In the genomic region with DNA sequence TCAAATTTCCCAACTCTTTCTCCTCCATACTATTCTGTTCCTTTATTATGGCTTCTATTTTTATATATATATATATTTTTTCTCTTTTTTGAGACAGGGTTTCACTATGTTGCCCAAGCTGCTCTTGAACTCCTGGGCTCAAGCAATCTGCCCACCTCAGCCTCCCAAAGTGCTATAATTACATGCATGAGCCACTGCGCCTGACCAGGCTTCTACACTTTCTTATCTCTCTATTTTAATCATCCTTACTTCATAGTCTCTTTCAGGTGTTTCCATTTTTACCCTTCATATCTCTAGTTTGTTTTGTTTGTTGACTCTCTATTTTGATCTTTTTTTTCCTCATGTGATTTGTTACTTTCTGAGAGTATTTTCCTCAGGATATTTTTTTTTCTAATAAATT, we compare ENCODE assay signal across 23 cellular contexts.
"Had no signal": no experiment of that assay in that cellular context is flagged by ENCODE, and none has a peak within 500 bp of the region (broad histone marks: within the 10 kb centered on the region; RNA-seq: fewer than 3 reads in every experiment).

No MANE protein-coding gene starts in this region.

- DNase-seq: hypothalamus; immature natural killer cell; kidney; left colon; left lung; mesendoderm; naive B cell; natural killer cell; ovary; retina; right cardiac atrium; stimulated activated CD4-positive, alpha-beta T cell treated with anti-CD3 and anti-CD28 coated beads, Interleukin-12 subunit alpha, Interleukin-12 subunit beta, amount 100 ng/mL, for 4 hours; stimulated activated CD4-positive, alpha-beta T cell treated with anti-CD3 and anti-CD28 coated beads, Interleukin-15, amount 100 ng/mL, for 24 hours; stimulated activated CD4-positive, alpha-beta T cell treated with anti-CD3 and anti-CD28 coated beads, Interleukin-2, amount 100 ng/mL, for 24 hours; stimulated activated CD4-positive, alpha-beta T cell treated with anti-CD3 and anti-CD28 coated beads, Interleukin-4, amount 100 ng/mL, for 1 hour; stimulated activated naive B cell treated with anti-CD40 and anti-IgM and Interleukin-4, amounts not matched to agents 10 μg/mL and 1 μg/mL and 100 μg/mL, for 72 hours; stimulated activated naive CD8-positive, alpha-beta T cell treated with anti-CD3 and anti-CD28 coated beads, Interleukin-15, Interleukin-2, amounts not matched to agents 100 U/mL and 50 U/mL, for 24 hours; stomach; testis; thyroid gland; transverse colon had no signal

- H3K4me1 Mint-ChIP-seq: immature natural killer cell; mesothelial cell of epicardium; naive B cell; natural killer cell; stimulated activated naive B cell treated with anti-CD40 and anti-IgM and Interleukin-4, amounts not matched to agents 10 μg/mL and 1 μg/mL and 100 μg/mL, for 72 hours had no signal

- H3K9me3 Mint-ChIP-seq: immature natural killer cell; mesothelial cell of epicardium; natural killer cell; stimulated activated naive B cell treated with anti-CD40 and anti-IgM and Interleukin-4, amounts not matched to agents 10 μg/mL and 1 μg/mL and 100 μg/mL, for 72 hours had no signal

- H3K27ac Mint-ChIP-seq: immature natural killer cell; mesothelial cell of epicardium; natural killer cell; stimulated activated naive B cell treated with anti-CD40 and anti-IgM and Interleukin-4, amounts not matched to agents 10 μg/mL and 1 μg/mL and 100 μg/mL, for 72 hours had no signal

- H3K4me3 Mint-ChIP-seq: immature natural killer cell; mesothelial cell of epicardium; naive B cell; natural killer cell; stimulated activated naive B cell treated with anti-CD40 and anti-IgM and Interleukin-4, amounts not matched to agents 10 μg/mL and 1 μg/mL and 100 μg/mL, for 72 hours had no signal

- H3K36me3 Mint-ChIP-seq: mesothelial cell of epicardium; naive B cell; natural killer cell; stimulated activated naive B cell treated with anti-CD40 and anti-IgM and Interleukin-4, amounts not matched to agents 10 μg/mL and 1 μg/mL and 100 μg/mL, for 72 hours had no signal

- ATAC-seq: left colon; left lung; natural killer cell; right cardiac atrium; sciatic nerve; stimulated activated naive B cell treated with anti-CD40 and anti-IgM and Interleukin-4, amounts not matched to agents 10 μg/mL and 1 μg/mL and 100 μg/mL, for 72 hours; stimulated activated naive CD8-positive, alpha-beta T cell treated with anti-CD3 and anti-CD28 coated beads, Interleukin-15, Interleukin-2, amounts not matched to agents 100 U/mL and 50 U/mL, for 24 hours had no signal
